Comparison of ENCODE assay signal across 8 cellular contexts in genomic region chr11:61332823-61333637, GRCh38. TPM values are rescaled to one million over a fixed set of nuclear protein-coding genes. Genes with fewer than 3 reads are reported as not detected.
DNase-seq lines count a peak whose midpoint lies in the region; ATAC-seq lines count a peak whose summit lies in the region.

DDB1 (minus strand) TSS chr11:61333105; CDS start chr11:61332968, 137 bp downstream.
A gene with protein sequence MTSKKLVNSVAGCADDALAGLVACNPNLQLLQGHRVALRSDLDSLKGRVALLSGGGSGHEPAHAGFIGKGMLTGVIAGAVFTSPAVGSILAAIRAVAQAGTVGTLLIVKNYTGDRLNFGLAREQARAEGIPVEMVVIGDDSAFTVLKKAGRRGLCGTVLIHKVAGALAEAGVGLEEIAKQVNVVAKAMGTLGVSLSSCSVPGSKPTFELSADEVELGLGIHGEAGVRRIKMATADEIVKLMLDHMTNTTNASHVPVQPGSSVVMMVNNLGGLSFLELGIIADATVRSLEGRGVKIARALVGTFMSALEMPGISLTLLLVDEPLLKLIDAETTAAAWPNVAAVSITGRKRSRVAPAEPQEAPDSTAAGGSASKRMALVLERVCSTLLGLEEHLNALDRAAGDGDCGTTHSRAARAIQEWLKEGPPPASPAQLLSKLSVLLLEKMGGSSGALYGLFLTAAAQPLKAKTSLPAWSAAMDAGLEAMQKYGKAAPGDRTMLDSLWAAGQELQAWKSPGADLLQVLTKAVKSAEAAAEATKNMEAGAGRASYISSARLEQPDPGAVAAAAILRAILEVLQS (plus strand): TSS chr11:61333228. CDS start chr11:61334729, 1,501 bp downstream.

- H3K27me3 Mint-ChIP-seq in IgD-negative memory B cell = no peaks in the 10 kb centered on the region

- no peaks in the 10 kb centered on the region for H3K36me3 Mint-ChIP-seq in IgD-negative memory B cell

- peaks cover 36 to 41% (median 40%) of the 10 kb centered on the region in 3 donors for H3K4me1 Mint-ChIP-seq in IgD-negative memory B cell

- peak within 1 kb of the TSS; percentile 84 to 96 (median 95) for H3K27ac Mint-ChIP-seq in IgD-negative memory B cell

- DNase-seq in DMS 273 (lab: John Stamatoyannopoulos, UW; ENCODE audit: unreplicated experiment) = peak; percentile 96
- peak; percentile 97 for DNase-seq in OCI-M1 (lab: John Stamatoyannopoulos, UW)
- DNase-seq in activated T-cell treated with anti-CD3 and anti-CD28 coated beads for 24 hours (ENCODE audit: low read depth) = peak; percentile 97
- DNase-seq in epidermal melanocyte (ENCODE audit: insufficient read length, low spot score) = peak; percentile 94
- DNase-seq in middle frontal gyrus (ENCODE audit: extremely low spot score, low spot score) = peak; percentile 89
- DNase-seq in stimulated activated CD8-positive, alpha-beta memory T cell treated with anti-CD3 and anti-CD28 coated beads, Interleukin-2, amount 100 ng/mL, for 1 hour (ENCODE audit: low read depth in 2 of 2) = peak; percentile 93 to 95

- peak; percentile 89 for ATAC-seq in GM21529 (IDR thresholded peaks at IDR 0.05; ENCODE audit: unreplicated experiment)

- H3K4me3 Mint-ChIP-seq in IgD-negative memory B cell = peak within 1 kb of the TSS; percentile 85 to 97 (median 92)

- no peaks in the 10 kb centered on the region for H3K9me3 Mint-ChIP-seq in IgD-negative memory B cell

RNA-seq across cellular contexts. Expression of gene DDB1, which starts in this region (rescaled TPM):
- polyA plus RNA-seq in IgD-negative memory B cell = 81.7 TPM

RNA-seq across cellular contexts. Expression of the second gene that starts in this region (rescaled TPM):
- 46.1 TPM for polyA plus RNA-seq in IgD-negative memory B cell

Comparison
In these comparisons a context has a peak if more than half of its experiments do, and no peak if none do; other contexts are left out.
1. Peak in every context shown above with its lines: DNase-seq and ATAC-seq.